Comparison of ENCODE assay signal across 8 cellular contexts in genomic region chr18:32072321-32072720, GRCh38. TPM values are rescaled to one million over a fixed set of nuclear protein-coding genes. Genes with fewer than 3 reads are reported as not detected.
DNase-seq lines count a peak whose midpoint lies in the region; ATAC-seq and TF ChIP-seq lines count a peak whose summit lies in the region.

No MANE protein-coding gene starts in this region.

- no peak overlapping the region for H3K56ac ChIP-seq in mesendoderm (ENCODE audit: low read length)

- no peak overlapping the region for H4K5ac ChIP-seq in mesendoderm (ENCODE audit: low read length)

- DNase-seq in ELR (ENCODE audit: low read depth) (peak; percentile 18), H7 (peak; percentile 26), T-helper 17 cell (no peak), left lung (no peak), SHP77 treated with DMSO at 0.1 percent for 48 hours (lab: John Stamatoyannopoulos, UW) (no peak), cortex of kidney (lab: John Stamatoyannopoulos, UW) (no peak), mesendoderm (no peak), NCI-H510A treated with DMSO at 0.1 percent for 48 hours (lab: John Stamatoyannopoulos, UW) (no peak)

- H3K27ac Mint-ChIP-seq in T-helper 17 cell: peak overlapping the region; percentile 60

- H2BK15ac ChIP-seq in mesendoderm (replicated peaks; ENCODE audit: low read depth): no peak overlapping the region

- intact Hi-C loops in left lung (cut with DNase I): no loop called here

- H3K4me1 Mint-ChIP-seq in T-helper 17 cell: peaks cover 7% of the 10 kb centered on the region

- H3K4me1 ChIP-seq in left lung (no peaks in the 10 kb centered on the region), mesendoderm (ENCODE audit: control insufficient read depth, low read depth, low read length) (no peaks in the 10 kb centered on the region)

- no peak overlapping the region for H2BK120ac ChIP-seq in mesendoderm (ENCODE audit: low read depth, low read length)

- no peak overlapping the region for H2AK5ac ChIP-seq in mesendoderm (ENCODE audit: low read length)

- H3K27me3 ChIP-seq in H7 (ENCODE audit: control insufficient read depth, insufficient read depth, low read length) (no peaks in the 10 kb centered on the region), left lung (no peaks in the 10 kb centered on the region), mesendoderm (ENCODE audit: insufficient read depth, low read length, poor library complexity) (no peaks in the 10 kb centered on the region)

- no peak overlapping the region for H3K4ac ChIP-seq in mesendoderm (ENCODE audit: low read depth, low read length)

- H3K27ac ChIP-seq in left lung (no peak overlapping the region), mesendoderm (ENCODE audit: low read depth, low read length) (no peak overlapping the region)

- H3K4me2 ChIP-seq in mesendoderm (ENCODE audit: low read length): no peak overlapping the region

- whole genome bisulfite sequencing in mesendoderm (ENCODE audit: extremely low coverage, insufficient coverage, low lambda C conversion rate): no CpG with 5 or more reads among the region's 4 CpGs

- H3K4me3 Mint-ChIP-seq in T-helper 17 cell: no peak overlapping the region

- no peak overlapping the region for H3K18ac ChIP-seq in mesendoderm (ENCODE audit: low read length)

- H3K36me3 Mint-ChIP-seq in T-helper 17 cell (ENCODE audit: low read depth): peaks cover 8% of the 10 kb centered on the region

- H3K36me3 ChIP-seq in H7 (replicated peaks; ENCODE audit: control insufficient read depth, insufficient read depth, low read length) (no peaks in the 10 kb centered on the region; the same call in 1 of the 2 replicates), left lung (no peaks in the 10 kb centered on the region), mesendoderm (ENCODE audit: control insufficient read depth, insufficient read depth, low read length) (no peaks in the 10 kb centered on the region)

- H3K9ac ChIP-seq in mesendoderm (ENCODE audit: low read length): no peak overlapping the region

- no peaks in the 10 kb centered on the region for H3K9me3 ChIP-seq in T-helper 17 cell (ENCODE audit: control insufficient read depth, low read length, poor library complexity, severe bottlenecking)
- no peaks in the 10 kb centered on the region for H3K9me3 ChIP-seq in left lung

- H3K4me3 ChIP-seq in H7 (ENCODE audit: insufficient read depth, low read depth, low read length): no peak overlapping the region
- H3K4me3 ChIP-seq in left lung: no peak overlapping the region
- H3K4me3 ChIP-seq in mesendoderm (ENCODE audit: low read length): no peak overlapping the region

- no peak overlapping the region for H4K8ac ChIP-seq in mesendoderm (ENCODE audit: low read depth, low read length)

- no peak overlapping the region for H3K23ac ChIP-seq in mesendoderm (ENCODE audit: low read length)

- peak; percentile 11 to 14 for TF ChIP-seq CTCF in left lung (IDR thresholded peaks at IDR 0.05)

- H3K27me3 Mint-ChIP-seq in T-helper 17 cell: no peaks in the 10 kb centered on the region

- H3K79me2 ChIP-seq in mesendoderm (ENCODE audit: control insufficient read depth, insufficient read depth, low read length): no peaks in the 10 kb centered on the region

- no peaks in the 10 kb centered on the region for H3K79me1 ChIP-seq in mesendoderm (ENCODE audit: low read length)

- no peak overlapping the region for H2BK5ac ChIP-seq in mesendoderm (ENCODE audit: low read length)

- ATAC-seq in T-helper 17 cell (peak; percentile 81), left lung (peak; percentile 40)

RNA-seq across cellular contexts. Expression of gene RNF138, which starts 19.4 kb away (rescaled TPM):
- total RNA-seq in H7 (2014; rRNA removed; shearing (Covaris generic)): 105 and 130 TPM in 2 replicates
- total RNA-seq in T-helper 17 cell (100 to 1,000 TPM in 1 of 2 donors, 10 to 100 TPM in 1; 86.8 to 104 TPM), left lung (10 to 100 TPM; 24.7 to 30.7 TPM)
- 57.7 TPM for polyA plus RNA-seq in mesendoderm (2013, experiment 1 of 2)
- polyA plus RNA-seq in mesendoderm (2013, experiment 2 of 2): 57.6 TPM

RNA-seq across cellular contexts. Expression of gene RNF125, which starts 53.7 kb away (rescaled TPM):
- total RNA-seq in H7 (2014; rRNA removed; shearing (Covaris generic)): 12.1 and 19.7 TPM in 2 replicates
- total RNA-seq in T-helper 17 cell: 10 to 100 TPM; 50.6 to 72.6 TPM
- 1 to 10 TPM; 4.3 to 6.1 TPM for total RNA-seq in left lung
- polyA plus RNA-seq in mesendoderm (2013, experiment 1 of 2): 8.0 TPM
- 8.2 TPM for polyA plus RNA-seq in mesendoderm (2013, experiment 2 of 2)

Comparison
In these comparisons a context has a peak if more than half of its experiments do, and no peak if none do; other contexts are left out.
1. DNase-seq: peak in ELR (single experiment) and H7 (single experiment); none in T-helper 17 cell (0 of 3), left lung (0 of 2), SHP77 treated with DMSO at 0.1 percent for 48 hours (single experiment), cortex of kidney (single experiment), mesendoderm (single experiment) and NCI-H510A treated with DMSO at 0.1 percent for 48 hours (single experiment).